ENCODE assay signal across 16 cellular contexts in genomic region chr2:99348173-99348572, GRCh38. TPM values are rescaled to one million over a fixed set of nuclear protein-coding genes. Genes with fewer than 3 reads are reported as not detected.
A peak's percentile ranks its signal among the peaks of the same experiment; 100 is the strongest.
DNase-seq lines count a peak whose midpoint lies in the region; ATAC-seq and TF ChIP-seq lines count a peak whose summit lies in the region.
"Had no signal": no experiment of that assay in that cellular context is flagged by ENCODE, and none has a peak within 500 bp of the region (broad histone marks: within the 10 kb centered on the region; RNA-seq: fewer than 3 reads in every experiment).

No MANE protein-coding gene starts in this region.

- no peaks in the 10 kb centered on the region for H3K27me3 ChIP-seq in CD4-positive, alpha-beta memory T cell (ENCODE audit: insufficient read depth, low read length)
- H3K27me3 ChIP-seq: BLaER1, testis had no signal

- no peak overlapping the region for H3K4me3 ChIP-seq in CD4-positive, alpha-beta memory T cell (ENCODE audit: low read length in 2 of 2)
- H3K4me3 ChIP-seq: BLaER1, skin epidermis, testis had no signal

- H3K27ac Mint-ChIP-seq in CD4-positive, alpha-beta memory T cell, result peak overlapping the region; percentile 4 to 84 (median 57)
- H3K27ac Mint-ChIP-seq in activated naive CD8-positive, alpha-beta T cell, result peak overlapping the region; percentile 78

- DNase-seq in CD4-positive, alpha-beta memory T cell, result peak in 1 of 5 donors; percentile 8
- DNase-seq in GM13977 (ENCODE audit: low spot score), result peak; percentile 36
- no peak for DNase-seq in islet precursor cell
- no peak for DNase-seq in DMS53 treated with DMSO at 0.1 percent for 48 hours (lab: John Stamatoyannopoulos, UW; ENCODE audit: unreplicated experiment)
- DNase-seq: aorta, EL, mesenchymal stem cell, NCI-H1048, NCI-H345, testis had no signal

- intact Hi-C loops in CD4-positive, alpha-beta memory T cell (cut with micrococcal nuclease), result no loop called here

- CTCF ChIA-PET in CD4-positive, alpha-beta memory T cell (lab: Charles Lee; ENCODE audit: partially characterized antibody), result interaction anchor here (1.5 kb wide), 1 partner anchor 11 kb away, joined by 8 read pairs; the partner anchor contains the start of gene EIF5B

- in situ Hi-C loops in GM13977 (cut with MboI; ENCODE audit: low pct_unique_long_range_greater_than_20kb, low sequenced_read_pairs, unreplicated experiment), result no loop called here

- ATAC-seq in HG03103 (IDR thresholded peaks at IDR 0.05; ENCODE audit: low read depth, unreplicated experiment) (peak; percentile 66), GM18907 (IDR thresholded peaks at IDR 0.05; ENCODE audit: unreplicated experiment) (no peak), GM21528 (IDR thresholded peaks at IDR 0.05; ENCODE audit: low FRiP score, unreplicated experiment) (no peak)

- H3K36me3 ChIP-seq in CD4-positive, alpha-beta memory T cell (ENCODE audit: insufficient read depth, low read length), result no peaks in the 10 kb centered on the region

- peaks cover 45% of the 10 kb centered on the region for H3K4me1 ChIP-seq in CD4-positive, alpha-beta memory T cell (ENCODE audit: insufficient read depth, low read length)
- H3K4me1 ChIP-seq: testis had no signal

- H3K9me3 Mint-ChIP-seq in CD4-positive, alpha-beta memory T cell, result no peaks in the 10 kb centered on the region
- H3K9me3 Mint-ChIP-seq in activated naive CD8-positive, alpha-beta T cell (ENCODE audit: low read depth), result no peaks in the 10 kb centered on the region

- H3K27ac ChIP-seq in CD4-positive, alpha-beta memory T cell (ENCODE audit: low read depth, low read length), result no peak overlapping the region
- H3K27ac ChIP-seq: BLaER1, skin epidermis, testis had no signal

- POLR2A ChIA-PET in CD4-positive, alpha-beta memory T cell (lab: Charles Lee; ENCODE audit: partially characterized antibody), result interaction anchor here (3.4 kb wide), 1 partner anchor 11 kb away, joined by 12 read pairs; the partner anchor contains the start of gene EIF5B

- peaks cover 38 to 73% (median 51%) of the 10 kb centered on the region in 4 donors for H3K4me1 Mint-ChIP-seq in CD4-positive, alpha-beta memory T cell
- H3K4me1 Mint-ChIP-seq in activated naive CD8-positive, alpha-beta T cell (ENCODE audit: low read depth), result peaks cover 63% of the 10 kb centered on the region

- H3K9me3 ChIP-seq in CD4-positive, alpha-beta memory T cell (ENCODE audit: control insufficient read depth in 1 of 2, low read length in 2 of 2), result no peaks in the 10 kb centered on the region
- H3K9me3 ChIP-seq: BLaER1, testis had no signal

- peak overlapping the region in 3 of 8 donors; percentile 11 to 52 (median 38) for H3K4me3 Mint-ChIP-seq in CD4-positive, alpha-beta memory T cell
- H3K4me3 Mint-ChIP-seq in activated naive CD8-positive, alpha-beta T cell, result peak overlapping the region; percentile 46

- no peaks in the 10 kb centered on the region for H3K27me3 Mint-ChIP-seq in CD4-positive, alpha-beta memory T cell
- H3K27me3 Mint-ChIP-seq in activated naive CD8-positive, alpha-beta T cell, result no peaks in the 10 kb centered on the region

- peaks cover 0 to 6% of the 10 kb centered on the region in 2 donors for H3K36me3 Mint-ChIP-seq in CD4-positive, alpha-beta memory T cell
- no peaks in the 10 kb centered on the region for H3K36me3 Mint-ChIP-seq in activated naive CD8-positive, alpha-beta T cell

- TF ChIP-seq CTCF in GM13977 (IDR thresholded peaks at IDR 0.05; ENCODE audit: extremely low read depth, insufficient read depth, missing control alignments), result no peak

RNA-seq across cellular contexts. Expression of gene EIF5B, which starts 11.0 kb away (rescaled TPM):
- 10 to 100 TPM; 36.2 to 44.2 TPM for total RNA-seq in CD4-positive, alpha-beta memory T cell
- 10 to 100 TPM in 1 of 2 donors, 1 to 10 TPM in 1; 1.8 to 16.7 TPM for polyA plus RNA-seq in CD4-positive, alpha-beta memory T cell

RNA-seq across cellular contexts. Expression of gene TXNDC9, which starts 12.0 kb away (rescaled TPM):
- 10 to 100 TPM; 24.7 to 31.1 TPM for total RNA-seq in CD4-positive, alpha-beta memory T cell
- 10 to 100 TPM; 56.3 to 63.0 TPM for polyA plus RNA-seq in CD4-positive, alpha-beta memory T cell

RNA-seq across cellular contexts. Expression of gene LYG1, which starts 47.2 kb away (rescaled TPM):
- 1 to 10 TPM; 2.5 to 3.3 TPM for total RNA-seq in CD4-positive, alpha-beta memory T cell
- polyA plus RNA-seq in CD4-positive, alpha-beta memory T cell, result under 1 TPM in 1 of 2 donors, not detected in 1; 0.52 TPM
